8 cellular contexts compared by ENCODE assay signal in genomic region chr10:128545216-128545615, GRCh38.
"Had no signal": no experiment of that assay in that cellular context is flagged by ENCODE, and none has a peak within 500 bp of the region (broad histone marks: within the 10 kb centered on the region; RNA-seq: fewer than 3 reads in every experiment).

No MANE protein-coding gene starts in this region.

- FAIRE-seq: G401.6, GM12878, GM12891, GM12892, GM18507, GM19239 had no signal

- ATAC-seq: GM12878 had no signal

- H3K4me3 ChIP-seq: GM12878 had no signal

- DNase-seq: GDM1, GF-D8 had no signal
